Comparison of ENCODE assay signal across 9 cellular contexts in the genomic region with DNA sequence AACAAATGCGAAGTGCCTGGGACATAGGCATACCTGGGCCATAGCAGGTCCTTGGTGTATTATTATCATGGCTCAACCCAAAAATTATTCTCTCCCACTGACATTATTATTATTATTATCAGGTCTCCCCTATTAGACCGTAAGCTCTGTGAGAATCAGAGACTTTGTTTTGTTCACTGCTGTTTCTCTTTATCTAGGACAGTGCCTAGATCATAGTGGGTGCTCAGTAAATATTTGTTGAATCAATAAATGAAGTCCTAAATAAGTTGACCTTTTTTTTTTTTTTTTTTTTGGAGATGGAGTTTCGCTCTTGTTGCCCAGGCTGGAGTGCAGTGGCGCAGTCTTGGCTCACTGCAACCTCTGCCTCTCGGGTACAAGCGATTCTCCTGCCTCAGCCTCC.
"Had no signal": no experiment of that assay in that cellular context is flagged by ENCODE, and none has a peak within 500 bp of the region (broad histone marks: within the 10 kb centered on the region; RNA-seq: fewer than 3 reads in every experiment).

No MANE protein-coding gene starts in this region.

- H3K4me3 ChIP-seq: GM23248, HAP-1, K562 had no signal

- H3K9me3 ChIP-seq: HAP-1 had no signal

- H3K36me3 ChIP-seq: HAP-1 had no signal

- ATAC-seq: HCT116, K562 had no signal

- DNase-seq: GM23248, GOT3, H7, HFFc6, IMR-90 had no signal

- H3K27ac ChIP-seq: GM23248, HL-60 had no signal
